Comparison of ENCODE assay signal across 17 cellular contexts in genomic region chr11:84022221-84022620, GRCh38.
DNase-seq lines count a peak whose midpoint lies in the region; ATAC-seq, FAIRE-seq and TF ChIP-seq lines count a peak whose summit lies in the region.
"Had no signal": no experiment of that assay in that cellular context is flagged by ENCODE, and none has a peak within 500 bp of the region (broad histone marks: within the 10 kb centered on the region; RNA-seq: fewer than 3 reads in every experiment).

No MANE protein-coding gene starts in this region.

- H3K27me3 ChIP-seq in SK-N-SH (ENCODE audit: insufficient read depth) (no peaks in the 10 kb centered on the region), H1 (replicated peaks in 1 of 4; ENCODE audit: control insufficient read depth in 3 of 4, extremely low read depth in 1 of 4, insufficient read depth in 3 of 4, low read length in 3 of 4) (no peaks in the 10 kb centered on the region), BE2C (no peaks in the 10 kb centered on the region)
- H3K27me3 ChIP-seq: ascending aorta, SJCRH30 had no signal

- TF ChIP-seq RAD21 in SK-N-SH (IDR thresholded peaks at IDR 0.05; ENCODE audit: low read length) (no peak), H1 (IDR thresholded peaks at IDR 0.05 in 1 of 2, conservative IDR thresholded peaks at IDR 0.05 in 1 of 2; ENCODE audit: low read depth in 2 of 2, low read length in 2 of 2) (no peak)

- H3K27me3 Mint-ChIP-seq in mesothelial cell of epicardium (ENCODE audit: low read depth): no peaks in the 10 kb centered on the region
- H3K27me3 Mint-ChIP-seq: activated CD4-positive, alpha-beta memory T cell treated with anti-CD3 and anti-CD28 coated beads for 36 hours had no signal

- H2BK120ac ChIP-seq in H1 (replicated peaks; ENCODE audit: low read depth, low read length): no peak overlapping the region

- CTCF ChIA-PET in SK-N-SH (lab: Yijun Ruan, JAX) (no interaction called here), H1 (lab: Charles Lee; ENCODE audit: partially characterized antibody) (interaction anchor here (0.9 to 1.1 kb wide), 2 partner anchors 124 to 173 kb away, joined by 3 read pairs; no protein-coding TSS in a partner anchor)

- H3K79me2 ChIP-seq in SK-N-SH (ENCODE audit: insufficient read depth) (no peaks in the 10 kb centered on the region), H1 (ENCODE audit: control insufficient read depth in 1 of 2, insufficient read depth in 2 of 2, low read length in 2 of 2) (no peaks in the 10 kb centered on the region)

- H3K23ac ChIP-seq in H1 (ENCODE audit: insufficient read length): no peak overlapping the region

- H3K4me3 ChIP-seq in SK-N-SH (ENCODE audit: low read depth in 2 of 2, low read length in 1 of 2): no peak overlapping the region
- peak overlapping the region in 1 of 4 experiments; percentile 20; a peak in 2 of 8 replicates for H3K4me3 ChIP-seq in H1 (ENCODE audit: extremely low read depth in 1 of 4, insufficient read depth in 2 of 4, low read depth in 3 of 4, low read length in 4 of 4)
- H3K4me3 ChIP-seq in BE2C (ENCODE audit: low read depth, low read length): no peak overlapping the region
- H3K4me3 ChIP-seq: ascending aorta, SJCRH30 had no signal

- peak; percentile 32 for FAIRE-seq in H1 (lab: Jason Lieb, UNC)
- FAIRE-seq: GM18507 had no signal

- H4K5ac ChIP-seq in H1 (ENCODE audit: insufficient read length, low read depth, low read length): no peak overlapping the region

- no peaks in the 10 kb centered on the region for H3F3A ChIP-seq in SK-N-SH (replicated peaks; ENCODE audit: insufficient read depth)

- H2BK15ac ChIP-seq in H1 (ENCODE audit: low read length): no peak overlapping the region

- TF ChIP-seq EP300 in SK-N-SH (IDR thresholded peaks at IDR 0.05; ENCODE audit: borderline replicate concordance in 1 of 2, low read depth in 1 of 2, low read length in 1 of 2) (no peak), H1 (IDR thresholded peaks at IDR 0.05; ENCODE audit: borderline replicate concordance in 1 of 2, low read depth in 2 of 2, low read length in 2 of 2) (no peak)

- H3K9ac ChIP-seq in SK-N-SH (no peak overlapping the region), H1 (replicated peaks in 1 of 4; ENCODE audit: extremely low read depth in 1 of 4, low read depth in 3 of 4, low read length in 3 of 4) (no peak overlapping the region)

- no peak for TF ChIP-seq POLR2A in H1 (IDR thresholded peaks at IDR 0.05; ENCODE audit: control extremely low read depth in 1 of 2, low read depth in 2 of 2, low read length in 2 of 2)

- no peaks in the 10 kb centered on the region for H4K20me1 ChIP-seq in SK-N-SH (ENCODE audit: insufficient read depth)
- no peaks in the 10 kb centered on the region for H4K20me1 ChIP-seq in H1 (replicated peaks in 1 of 2; ENCODE audit: control insufficient read depth in 1 of 2, insufficient read depth in 2 of 2, low read length in 2 of 2)

- H3K27ac Mint-ChIP-seq in mesothelial cell of epicardium: peak overlapping the region; percentile 39
- H3K27ac Mint-ChIP-seq: activated CD4-positive, alpha-beta memory T cell treated with anti-CD3 and anti-CD28 coated beads for 36 hours had no signal

- no peak overlapping the region for H3K4me3 Mint-ChIP-seq in mesothelial cell of epicardium
- H3K4me3 Mint-ChIP-seq: activated CD4-positive, alpha-beta memory T cell treated with anti-CD3 and anti-CD28 coated beads for 36 hours had no signal

- no peak overlapping the region for H3K4me2 ChIP-seq in SK-N-SH
- H3K4me2 ChIP-seq in H1 (ENCODE audit: insufficient read depth in 1 of 2, low read depth in 2 of 2, low read length in 2 of 2): peak overlapping the region; percentile 29 to 50

- peaks cover 0 to 4% of the 10 kb centered on the region in 2 experiments; a peak in 2 of 4 replicates for H3K4me1 ChIP-seq in SK-N-SH (ENCODE audit: control insufficient read depth in 1 of 2, insufficient read depth in 2 of 2, low read depth in 1 of 2, low read length in 1 of 2)
- peaks cover 0 to 3% (median 1%) of the 10 kb centered on the region in 4 experiments; a peak in 2 of 7 replicates for H3K4me1 ChIP-seq in H1 (replicated peaks in 1 of 4; ENCODE audit: control insufficient read depth in 3 of 4, insufficient read depth in 4 of 4, low read length in 3 of 4)
- no peaks in the 10 kb centered on the region for H3K4me1 ChIP-seq in BE2C
- H3K4me1 ChIP-seq: ascending aorta, SJCRH30 had no signal

- no peak overlapping the region for H3K14ac ChIP-seq in H1 (ENCODE audit: insufficient read length)

- 61% methylated on average over 1 of the region's 1 CpG for WGBS in SK-N-SH (ENCODE audit: low lambda C conversion rate)
- WGBS in H1 (ENCODE audit: extremely low coverage in 1 of 2, insufficient coverage in 1 of 2, insufficient read length in 1 of 2, insufficient replicate concordance in 2 of 2, low coverage in 1 of 2, low lambda C conversion rate in 2 of 2, missing lambda C conversion rate in 1 of 2), 2 experiments: 68% methylated on average over 1 of the region's 1 CpG; no CpG with 5 or more reads in 1 of the 2 experiments

- H3K4me1 Mint-ChIP-seq in mesothelial cell of epicardium: peaks cover 16% of the 10 kb centered on the region

- peak overlapping the region; percentile 75 for H2AFZ ChIP-seq in SK-N-SH (ENCODE audit: low read depth)
- no peak overlapping the region for H2AFZ ChIP-seq in H1 (ENCODE audit: low read length)

- H3K9me3 Mint-ChIP-seq in mesothelial cell of epicardium: no peaks in the 10 kb centered on the region
- H3K9me3 Mint-ChIP-seq: activated CD4-positive, alpha-beta memory T cell treated with anti-CD3 and anti-CD28 coated beads for 36 hours had no signal

- H3K56ac ChIP-seq in H1 (replicated peaks; ENCODE audit: insufficient read length, low read depth, low read length): no peak overlapping the region

- ATAC-seq in SK-N-SH treated with all-trans-retinoic acid at 6 μM for 48 hours (no peak), HG02678 (IDR thresholded peaks at IDR 0.05; ENCODE audit: unreplicated experiment) (no peak), GM21526 (IDR thresholded peaks at IDR 0.05; ENCODE audit: low FRiP score, unreplicated experiment) (no peak)
- ATAC-seq: left colon had no signal

- no peaks in the 10 kb centered on the region for H3K36me3 Mint-ChIP-seq in mesothelial cell of epicardium
- H3K36me3 Mint-ChIP-seq: activated CD4-positive, alpha-beta memory T cell treated with anti-CD3 and anti-CD28 coated beads for 36 hours had no signal

- H3K9me3 ChIP-seq in SK-N-SH (no peaks in the 10 kb centered on the region), H1 (ENCODE audit: insufficient read depth in 2 of 2, low read depth in 1 of 2, low read length in 1 of 2) (no peaks in the 10 kb centered on the region), BE2C (no peaks in the 10 kb centered on the region)
- H3K9me3 ChIP-seq: ascending aorta, SJCRH30 had no signal

- H4K91ac ChIP-seq in H1 (replicated peaks; ENCODE audit: insufficient read length, low read length): no peak overlapping the region

- no peaks in the 10 kb centered on the region for H3K79me1 ChIP-seq in H1 (ENCODE audit: low read depth, low read length)

- H3K18ac ChIP-seq in H1 (ENCODE audit: extremely low read depth, low read length): no peak overlapping the region

- H2BK5ac ChIP-seq in H1 (ENCODE audit: low read depth, low read length): no peak overlapping the region

- H3K23me2 ChIP-seq in H1 (ENCODE audit: low read depth, low read length): no peaks in the 10 kb centered on the region

- H4K8ac ChIP-seq in H1 (ENCODE audit: extremely low read depth, insufficient read depth, low read length): no peak overlapping the region

- no peak overlapping the region for H2AK5ac ChIP-seq in H1 (ENCODE audit: low read depth, low read length)

- POLR2A ChIA-PET in SK-N-SH (lab: Yijun Ruan, JAX) (no interaction called here), H1 (lab: Charles Lee; ENCODE audit: partially characterized antibody) (no interaction called here)

- H2BK12ac ChIP-seq in H1 (ENCODE audit: low read depth, low read length): no peak overlapping the region

- no peak overlapping the region for H3K4ac ChIP-seq in H1 (replicated peaks; ENCODE audit: insufficient read length, low read depth, low read length)

- DNase-seq in SK-N-SH (no peak), H1 (ENCODE audit: low read depth in 1 of 2, low spot score in 2 of 2) (no peak), mesothelial cell of epicardium (ENCODE audit: low spot score in 2 of 2, unreplicated experiment in 2 of 2) (no peak), BE2C (no peak), RPMI8226 (no peak)
- DNase-seq: activated CD4-positive, alpha-beta memory T cell treated with anti-CD3 and anti-CD28 coated beads for 36 hours; Kasumi-1; left colon; NCI-H2029; NK-92 treated with Interleukin-12 subunit alpha and Interleukin-12 subunit beta, amount 100 ng/mL, for 24 hours; SJCRH30; stimulated activated naive CD4-positive, alpha-beta T cell treated with Interleukin-2 at 50 U/mL for 16 hours had no signal

- H3K27ac ChIP-seq in SK-N-SH (ENCODE audit: low read depth in 2 of 2, low read length in 1 of 2) (peak overlapping the region in 1 of 2 experiments; percentile 21; a peak in 1 of 4 replicates), H1 (ENCODE audit: low read depth, low read length) (no peak overlapping the region; the same call in 1 of the 2 replicates)
- H3K27ac ChIP-seq: ascending aorta, SJCRH30 had no signal

- no peaks in the 10 kb centered on the region; the same call in 1 of the 2 replicates for H3K9me2 ChIP-seq in SK-N-SH

- no peak for TF ChIP-seq CTCF in SK-N-SH (IDR thresholded peaks at IDR 0.05)
- TF ChIP-seq CTCF in H1 (IDR thresholded peaks at IDR 0.05; ENCODE audit: control extremely low read depth in 1 of 3, insufficient read depth in 1 of 3, low read depth in 1 of 3, low read length in 3 of 3): no peak
- no peak for TF ChIP-seq CTCF in mesothelial cell of epicardium (IDR thresholded peaks at IDR 0.05; ENCODE audit: unreplicated experiment)
- TF ChIP-seq CTCF in BE2C (IDR thresholded peaks at IDR 0.05; ENCODE audit: low read depth, low read length): no peak

- H3K36me3 ChIP-seq in SK-N-SH (replicated peaks in 1 of 2; ENCODE audit: control insufficient read depth in 1 of 2, insufficient read depth in 2 of 2, low read length in 1 of 2) (no peaks in the 10 kb centered on the region), H1 (ENCODE audit: control insufficient read depth in 2 of 4, insufficient read depth in 4 of 4, low read length in 3 of 4) (no peaks in the 10 kb centered on the region), BE2C (no peaks in the 10 kb centered on the region)
- H3K36me3 ChIP-seq: ascending aorta, SJCRH30 had no signal

- 0 out of 2 replicates have a peak overlapping the region, but pooled peaks have one; percentile 41 for H2BK20ac ChIP-seq in H1 (ENCODE audit: low read length)

TF ChIP-seq in SK-N-SH treated with all-trans-retinoic acid at 6 μM for 48 hours, 23 proteins besides CTCF, POLR2A, EP300 and RAD21 (continues in another document):
- TF ChIP-seq TCF4 (CRISPR knock-in tag; IDR thresholded peaks at IDR 0.05; ENCODE audit: borderline replicate concordance) (no peak), CSDC2 (CRISPR knock-in tag; IDR thresholded peaks at IDR 0.05) (no peak), PPARA (CRISPR knock-in tag; IDR thresholded peaks at IDR 0.05; ENCODE audit: borderline replicate concordance) (no peak), ZC3H10 (CRISPR knock-in tag; IDR thresholded peaks at IDR 0.05) (no peak)

TF ChIP-seq in H1, 55 proteins besides CTCF, POLR2A, EP300 and RAD21:
- TF ChIP-seq TAF1 (IDR thresholded peaks at IDR 0.05; ENCODE audit: low read depth, low read length): no peak
- TF ChIP-seq MAFK (IDR thresholded peaks at IDR 0.05; ENCODE audit: low read depth, low read length): peak; percentile 58; the same call in 1 of the 2 replicates
